ENCODE assay signal across 22 cellular contexts in the genomic region with DNA sequence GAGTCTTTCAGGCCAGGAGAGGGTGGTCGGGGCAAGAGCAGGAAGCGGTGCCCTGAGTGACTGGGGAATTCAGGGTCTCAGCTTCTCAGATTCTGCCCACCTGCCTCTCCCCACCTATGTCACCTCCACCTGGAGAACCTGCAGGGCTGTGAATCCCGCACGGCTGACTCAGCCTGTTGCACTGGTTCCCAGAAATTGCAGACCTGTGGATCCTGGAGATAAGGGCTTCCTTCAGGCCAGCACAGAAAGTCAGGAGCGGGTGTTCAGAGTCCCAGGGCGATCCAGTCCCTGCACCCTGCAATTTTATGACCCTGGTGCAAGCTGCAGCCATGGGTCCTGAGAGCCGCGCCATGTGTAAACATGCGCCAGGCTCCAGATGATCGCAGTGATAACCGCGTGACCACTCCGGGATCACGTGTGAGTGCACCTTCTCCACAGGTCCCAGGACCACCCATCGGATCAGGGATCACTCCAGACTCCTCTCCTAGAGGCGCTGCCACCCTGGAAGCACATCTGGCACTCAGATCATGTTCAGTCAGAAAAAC. TPM values are rescaled to one million over a fixed set of nuclear protein-coding genes. Genes with fewer than 3 reads are reported as not detected.
"Had no signal": no experiment of that assay in that cellular context is flagged by ENCODE, and none has a peak within 500 bp of the region (broad histone marks: within the 10 kb centered on the region; RNA-seq: fewer than 3 reads in every experiment).

No MANE protein-coding gene starts in this region.

- H3K4me3 ChIP-seq: coronary artery, esophagus muscularis mucosa, gastrocnemius medialis, sigmoid colon, vagina had no signal

- H3K4me1 ChIP-seq: esophagus muscularis mucosa, gastrocnemius medialis, sigmoid colon, vagina had no signal

- H3K27me3 ChIP-seq: vagina had no signal

- DNase-seq: activated CD4-positive, alpha-beta memory T cell treated with anti-CD3 and anti-CD28 coated beads, Interleukin-2, amount 10 ng/mL, durations not matched to agents 7 days and 5 days; activated CD4-positive, alpha-beta T cell treated with anti-CD3 and anti-CD28 coated beads, Interleukin-2, amount 10 ng/mL, durations not matched to agents 24 days and 14 days; activated effector memory CD4-positive, alpha-beta T cell treated with Interleukin-2 at 50 U/mL for 16 hours; activated naive CD4-positive, alpha-beta T cell treated with anti-CD3 and anti-CD28 coated beads for 36 hours; activated T-cell treated with anti-CD3 and anti-CD28 coated beads, Interleukin-2, amount 50 U/mL, for 72 hours; amygdala; cerebellar nuclear complex; gastrocnemius medialis; hippocampal formation; occipital lobe; posterior cingulate gyrus; sigmoid colon; stimulated activated CD4-positive, alpha-beta T cell treated with anti-CD3 and anti-CD28 coated beads, Interleukin-2, amount 100 ng/mL, for 48 hours; stimulated activated CD8-positive, alpha-beta memory T cell treated with anti-CD3 and anti-CD28 coated beads, Interleukin-4, amount 100 ng/mL, for 48 hours; stimulated activated naive B cell treated with anti-CD40 and anti-IgM and Interleukin-4, amounts not matched to agents 10 μg/mL and 1 μg/mL and 100 μg/mL, for 72 hours had no signal

- H3K27ac ChIP-seq: coronary artery, esophagus muscularis mucosa, gastrocnemius medialis, sigmoid colon, vagina had no signal

- H3K36me3 ChIP-seq: esophagus muscularis mucosa, gastrocnemius medialis, sigmoid colon, vagina had no signal

- H3K9me3 ChIP-seq: esophagus muscularis mucosa, gastrocnemius medialis, sigmoid colon, vagina had no signal

- ATAC-seq: activated CD4-positive, CD25-positive, alpha-beta regulatory T cell treated with anti-CD3 and anti-CD28 coated beads, Interleukin-2, amount 50 U/mL, for 24 hours; activated T-cell treated with anti-CD3 and anti-CD28 coated beads, Interleukin-2, amount 50 U/mL, for 72 hours; gastrocnemius medialis; stimulated activated naive B cell treated with anti-CD40 and anti-IgM and Interleukin-4, amounts not matched to agents 10 μg/mL and 1 μg/mL and 100 μg/mL, for 72 hours had no signal

RNA-seq across cellular contexts. Expression of a gene that starts 17.8 kb away (rescaled TPM):
- total RNA-seq: activated CD4-positive, alpha-beta memory T cell treated with anti-CD3 and anti-CD28 coated beads, Interleukin-2, amount 10 ng/mL, durations not matched to agents 7 days and 5 days; activated CD4-positive, alpha-beta T cell treated with anti-CD3 and anti-CD28 coated beads, Interleukin-2, amount 10 ng/mL, durations not matched to agents 24 days and 14 days; activated naive CD4-positive, alpha-beta T cell treated with anti-CD3 and anti-CD28 coated beads for 36 hours; activated T-cell treated with anti-CD3 and anti-CD28 coated beads, Interleukin-2, amount 50 U/mL, for 72 hours; esophagus muscularis mucosa; myocyte; occipital lobe; sigmoid colon; temporal lobe had no signal
- polyA plus RNA-seq: neural cell had no signal
